1 cellular context compared by ENCODE assay signal in the genomic region with DNA sequence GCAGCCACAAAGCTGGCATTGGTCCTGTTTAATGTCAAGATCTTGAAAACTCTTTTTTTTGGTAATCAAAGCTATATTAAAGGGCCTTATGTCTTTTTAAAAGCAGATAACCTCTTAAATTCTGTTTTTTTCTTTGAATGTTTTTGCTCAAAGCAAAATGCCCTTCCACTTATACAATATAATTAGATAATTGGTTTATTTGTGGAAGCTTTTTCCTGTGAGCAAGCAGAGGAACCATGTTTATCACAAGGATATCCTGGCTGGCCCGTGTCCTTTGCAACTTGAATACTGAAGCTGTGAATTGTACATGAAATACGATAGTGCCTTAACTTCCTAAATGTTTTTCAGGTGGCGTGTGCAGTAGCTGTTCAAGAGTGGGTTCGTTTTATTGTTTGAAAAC.
TF ChIP-seq lines count a peak whose summit lies in the region.

No MANE protein-coding gene starts in this region.

TF ChIP-seq in SK-N-SH, 30 proteins besides CTCF, POLR2A, EP300 and RAD21 (continued from another document):
- TF ChIP-seq MXI1 (IDR thresholded peaks at IDR 0.05; ENCODE audit: low read depth, low read length) (peak; percentile 36; the same call in 1 of the 2 replicates), NRF1 (IDR thresholded peaks at IDR 0.05; ENCODE audit: low read depth, low read length) (no peak)
